3 cellular contexts compared by ENCODE assay signal in the genomic region with DNA sequence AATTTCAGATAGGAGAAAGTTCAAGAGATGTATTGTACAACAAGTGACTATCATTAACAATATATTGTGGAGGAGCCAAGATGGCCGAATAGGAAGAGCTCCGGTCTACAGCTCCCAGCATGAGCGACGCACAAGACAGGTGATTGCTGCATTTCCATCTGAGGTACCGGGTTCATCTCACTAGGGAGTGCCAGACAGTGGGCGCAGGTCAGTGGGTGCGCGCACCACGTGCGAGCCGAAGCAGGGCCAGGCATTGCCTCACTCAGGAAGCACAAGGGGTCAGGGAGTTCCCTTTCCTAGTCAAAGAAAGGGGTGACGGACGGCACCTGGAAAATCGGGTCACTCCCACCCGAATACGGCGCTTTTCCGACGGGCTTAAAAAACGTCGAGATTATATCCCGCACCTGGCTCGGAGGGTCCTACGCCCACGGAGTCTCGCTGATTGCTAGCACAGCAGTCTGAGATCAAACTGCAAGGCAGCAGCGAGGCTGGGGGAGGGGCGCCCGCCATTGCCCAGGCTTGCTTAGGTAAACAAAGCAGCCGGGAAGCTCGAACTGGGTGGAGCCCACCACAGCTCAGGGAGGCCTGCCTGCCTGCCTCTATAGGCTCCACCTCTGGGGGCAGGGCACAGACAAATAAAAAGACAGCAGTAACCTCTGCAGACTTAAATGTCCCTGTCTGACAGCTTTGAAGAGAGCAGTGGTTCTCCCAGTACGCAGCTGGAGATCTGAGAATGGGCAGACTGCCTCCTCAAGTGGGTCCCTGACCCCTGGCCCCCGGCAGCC. TPM values are rescaled to one million over a fixed set of nuclear protein-coding genes. Genes with fewer than 3 reads are reported as not detected.
"Had no signal": no experiment of that assay in that cellular context is flagged by ENCODE, and none has a peak within 500 bp of the region (broad histone marks: within the 10 kb centered on the region; RNA-seq: fewer than 3 reads in every experiment).

No MANE protein-coding gene starts in this region.

RNA-seq across cellular contexts. Expression of a gene that starts 41.1 kb away (rescaled TPM):
- total RNA-seq: foreskin keratinocyte; left lobe of liver; naive thymus-derived CD8-positive, alpha-beta T cell had no signal
- polyA plus RNA-seq: foreskin keratinocyte had no signal
